Comparison of ENCODE assay signal across 17 cellular contexts in the genomic region with DNA sequence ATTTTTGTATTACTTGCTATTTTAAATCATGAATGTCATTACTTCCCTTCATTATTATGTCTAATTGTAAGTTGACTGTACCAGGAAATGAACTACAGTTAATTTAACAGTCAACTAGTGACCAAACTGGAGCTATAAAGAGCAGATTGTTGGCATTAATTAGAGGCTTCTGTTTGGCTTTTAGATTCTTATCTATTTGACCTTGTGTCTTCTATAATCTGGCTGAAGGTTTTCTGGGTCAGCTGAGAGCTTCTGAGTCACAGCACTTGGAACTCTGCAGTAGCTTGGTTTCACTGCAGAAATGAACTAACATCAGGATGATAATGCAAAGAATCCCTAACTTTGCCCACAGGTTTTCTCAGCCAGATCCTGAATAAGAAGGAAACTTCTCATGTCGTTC.
A peak's percentile ranks its signal among the peaks of the same experiment; 100 is the strongest.
DNase-seq lines count a peak whose midpoint lies in the region; ATAC-seq and TF ChIP-seq lines count a peak whose summit lies in the region.
"Had no signal": no experiment of that assay in that cellular context is flagged by ENCODE, and none has a peak within 500 bp of the region (broad histone marks: within the 10 kb centered on the region; RNA-seq: fewer than 3 reads in every experiment).

No MANE protein-coding gene starts in this region.

- ATAC-seq in WTC11 (no peak), GM21423 (IDR thresholded peaks at IDR 0.05; ENCODE audit: unreplicated experiment) (no peak)
- ATAC-seq: left lung, natural killer cell had no signal

- intact Hi-C loops in mammary epithelial cell (cut with micrococcal nuclease), result no loop called here

- H3K4me2 ChIP-seq in mammary epithelial cell (ENCODE audit: insufficient read depth, low read depth, low read length), result no peak overlapping the region
- H3K4me2 ChIP-seq in trophoblast cell (ENCODE audit: low read length), result peak overlapping the region; percentile 16

- no peak overlapping the region for H4K12ac ChIP-seq in trophoblast cell (ENCODE audit: low read depth, low read length)

- CTCF ChIA-PET in mammary epithelial cell (lab: Charles Lee; ENCODE audit: low non-redundant PET) (no interaction called here), WTC11 (lab: Charles Lee) (no interaction called here)

- BruUV-seq in mammary epithelial cell (replicated peaks; lab: Mats Ljungman, UMichigan), result no TSS peak

- H3K79me2 ChIP-seq in mammary epithelial cell (ENCODE audit: insufficient read depth, low read length) (no peaks in the 10 kb centered on the region), trophoblast cell (ENCODE audit: control insufficient read depth, insufficient read depth, low read length, poor library complexity) (no peaks in the 10 kb centered on the region)

- H2BK5ac ChIP-seq in trophoblast cell (ENCODE audit: low read depth, low read length, poor library complexity), result no peak overlapping the region

- DNase-seq in EL, result peak; percentile 37
- peak; percentile 77 for DNase-seq in M059J (ENCODE audit: low read depth)
- peak; percentile 30 for DNase-seq in mammary epithelial cell
- DNase-seq in trophoblast cell, result no peak
- DNase-seq in WTC11 (ENCODE audit: low spot score), result no peak
- DNase-seq in NCI-H1694 (lab: John Stamatoyannopoulos, UW), result no peak
- DNase-seq: activated CD4-positive, alpha-beta T cell treated with anti-CD3 and anti-CD28 coated beads, Interleukin-2, amount 10 ng/mL, durations not matched to agents 24 days and 14 days; activated naive CD8-positive, alpha-beta T cell treated with anti-CD3 and anti-CD28 coated beads, Interleukin-2, amount 10 ng/mL, durations not matched to agents 7 days and 5 days; CD4-positive, CD25-positive, alpha-beta regulatory T cell; cortex of kidney; H7; KBM-7; left lung; natural killer cell; NCI-H2029 treated with DMSO at 0.1 percent for 48 hours; testis had no signal

- H3K4me3 Mint-ChIP-seq in WTC11, result no peak overlapping the region
- H3K4me3 Mint-ChIP-seq: activated CD4-positive, alpha-beta T cell treated with anti-CD3 and anti-CD28 coated beads, Interleukin-2, amount 10 ng/mL, durations not matched to agents 24 days and 14 days; activated naive CD8-positive, alpha-beta T cell treated with anti-CD3 and anti-CD28 coated beads, Interleukin-2, amount 10 ng/mL, durations not matched to agents 7 days and 5 days; CD4-positive, CD25-positive, alpha-beta regulatory T cell; natural killer cell had no signal

- H2BK12ac ChIP-seq in trophoblast cell (ENCODE audit: low read length), result no peak overlapping the region

- no peak overlapping the region for H3K4me3 ChIP-seq in mammary epithelial cell (replicated peaks in 1 of 3; ENCODE audit: insufficient read depth in 1 of 3, low read depth in 2 of 3, low read length in 3 of 3)
- no peak overlapping the region for H3K4me3 ChIP-seq in trophoblast cell (ENCODE audit: low read depth, low read length)
- H3K4me3 ChIP-seq: left lung, testis had no signal

- no peak overlapping the region for H3K23ac ChIP-seq in trophoblast cell (ENCODE audit: low read length)

- H3K9ac ChIP-seq in mammary epithelial cell (ENCODE audit: insufficient read depth, low read length), result no peak overlapping the region
- no peak overlapping the region for H3K9ac ChIP-seq in trophoblast cell (ENCODE audit: low read length)

- H3K4me1 ChIP-seq in mammary epithelial cell (ENCODE audit: insufficient read depth, low read length) (no peaks in the 10 kb centered on the region), trophoblast cell (ENCODE audit: control insufficient read depth in 1 of 2, insufficient read depth in 2 of 2, low read length in 2 of 2) (peaks cover 10 to 18% of the 10 kb centered on the region in 2 experiments)
- H3K4me1 ChIP-seq: left lung, testis had no signal

- 11% methylated on average over 1 of the region's 1 CpG for WGBS in mammary epithelial cell (ENCODE audit: low coverage, missing lambda C conversion rate)
- no CpG with 5 or more reads among the region's 1 CpG for WGBS in trophoblast cell (ENCODE audit: extremely low coverage, insufficient coverage, insufficient read length)

- no peak overlapping the region for H3K27ac Mint-ChIP-seq in WTC11
- H3K27ac Mint-ChIP-seq: activated CD4-positive, alpha-beta T cell treated with anti-CD3 and anti-CD28 coated beads, Interleukin-2, amount 10 ng/mL, durations not matched to agents 24 days and 14 days; activated naive CD8-positive, alpha-beta T cell treated with anti-CD3 and anti-CD28 coated beads, Interleukin-2, amount 10 ng/mL, durations not matched to agents 7 days and 5 days; natural killer cell had no signal

- no peak overlapping the region for H2AK5ac ChIP-seq in trophoblast cell (ENCODE audit: low read length)

- TF ChIP-seq CTCF in mammary epithelial cell (conservative IDR thresholded peaks at IDR 0.05 in 1 of 2, IDR thresholded peaks at IDR 0.05 in 1 of 2; ENCODE audit: extremely low read depth in 1 of 2, insufficient read depth in 1 of 2, low read depth in 1 of 2, low read length in 2 of 2) (no peak), WTC11 (IDR thresholded peaks at IDR 0.05) (no peak)

- H3K27ac ChIP-seq in mammary epithelial cell (ENCODE audit: insufficient read depth, low read depth, low read length), result no peak overlapping the region
- peak overlapping the region; percentile 81 for H3K27ac ChIP-seq in trophoblast cell (ENCODE audit: low read depth, low read length)
- H3K27ac ChIP-seq: left lung, testis had no signal

- H4K20me1 ChIP-seq in mammary epithelial cell (ENCODE audit: insufficient read depth, low read length), result no peaks in the 10 kb centered on the region

- H3K79me1 ChIP-seq in trophoblast cell (ENCODE audit: low read length), result peaks cover 14% of the 10 kb centered on the region

- no peaks in the 10 kb centered on the region for H3K36me3 Mint-ChIP-seq in WTC11
- H3K36me3 Mint-ChIP-seq: activated naive CD8-positive, alpha-beta T cell treated with anti-CD3 and anti-CD28 coated beads, Interleukin-2, amount 10 ng/mL, durations not matched to agents 7 days and 5 days; natural killer cell had no signal

- no peak overlapping the region for H2BK120ac ChIP-seq in trophoblast cell (ENCODE audit: insufficient read depth, low read length, poor library complexity)

- no peaks in the 10 kb centered on the region for H3K27me3 Mint-ChIP-seq in WTC11 (ENCODE audit: low read depth)
- H3K27me3 Mint-ChIP-seq: CD4-positive, CD25-positive, alpha-beta regulatory T cell had no signal

- H3K9me3 ChIP-seq in mammary epithelial cell (replicated peaks; ENCODE audit: insufficient read depth, low read length) (no peaks in the 10 kb centered on the region), trophoblast cell (ENCODE audit: insufficient read depth, low read depth, low read length) (no peaks in the 10 kb centered on the region)
- H3K9me3 ChIP-seq: left lung, testis had no signal

- H3K4me1 Mint-ChIP-seq in WTC11, result peaks cover 13% of the 10 kb centered on the region

- H4K91ac ChIP-seq in trophoblast cell (ENCODE audit: low read depth, low read length), result no peak overlapping the region

- H2AFZ ChIP-seq in mammary epithelial cell (ENCODE audit: low read depth, low read length) (no peak overlapping the region), trophoblast cell (ENCODE audit: insufficient read depth, low read length, poor library complexity) (no peak overlapping the region)

- H3K36me3 ChIP-seq in mammary epithelial cell (ENCODE audit: insufficient read depth, low read length) (no peaks in the 10 kb centered on the region), trophoblast cell (ENCODE audit: control insufficient read depth in 1 of 2, insufficient read depth in 2 of 2, low read length in 2 of 2) (no peaks in the 10 kb centered on the region)
- H3K36me3 ChIP-seq: left lung had no signal

- in situ Hi-C loops in mammary epithelial cell (cut with MboI; ENCODE audit: low sequenced_read_pairs in 2 of 2), result no loop called here

- dilution Hi-C loops in mammary epithelial cell (cut with HindIII; ENCODE audit: low sequenced_read_pairs), result no loop called here

- no peaks in the 10 kb centered on the region for H3K9me3 Mint-ChIP-seq in WTC11
- H3K9me3 Mint-ChIP-seq: activated CD4-positive, alpha-beta T cell treated with anti-CD3 and anti-CD28 coated beads, Interleukin-2, amount 10 ng/mL, durations not matched to agents 24 days and 14 days; activated naive CD8-positive, alpha-beta T cell treated with anti-CD3 and anti-CD28 coated beads, Interleukin-2, amount 10 ng/mL, durations not matched to agents 7 days and 5 days; CD4-positive, CD25-positive, alpha-beta regulatory T cell; natural killer cell had no signal

- no peak overlapping the region for H3K4ac ChIP-seq in trophoblast cell (ENCODE audit: low read depth, low read length)

- H4K8ac ChIP-seq in trophoblast cell (ENCODE audit: low read depth, low read length), result no peak overlapping the region

- H3K14ac ChIP-seq in trophoblast cell (ENCODE audit: low read length), result no peak overlapping the region

- no peak overlapping the region for H3K18ac ChIP-seq in trophoblast cell (ENCODE audit: low read length)

- POLR2A ChIA-PET in WTC11 (lab: Charles Lee), result no interaction called here

- H3K27me3 ChIP-seq in mammary epithelial cell (ENCODE audit: insufficient read depth, low read length), result no peaks in the 10 kb centered on the region
- H3K27me3 ChIP-seq in trophoblast cell (ENCODE audit: insufficient read depth, low read length), result no peaks in the 10 kb centered on the region
- H3K27me3 ChIP-seq: left lung, testis had no signal

TF ChIP-seq in WTC11, 78 proteins besides CTCF, POLR2A, EP300 and RAD21 (continues in another document):
- TF ChIP-seq OVOL2 (CRISPR knock-in tag; IDR thresholded peaks at IDR 0.05; ENCODE audit: borderline replicate concordance) (no peak), ETV6 (CRISPR knock-in tag; IDR thresholded peaks at IDR 0.05) (no peak), ZNF263 (CRISPR knock-in tag; IDR thresholded peaks at IDR 0.05; ENCODE audit: low read depth) (no peak), RELA (CRISPR knock-in tag; IDR thresholded peaks at IDR 0.05; ENCODE audit: borderline replicate concordance) (no peak), CBFB (CRISPR knock-in tag; IDR thresholded peaks at IDR 0.05; ENCODE audit: low read depth) (no peak), GTF2I (CRISPR knock-in tag; conservative IDR thresholded peaks at IDR 0.05) (no peak)
- TF ChIP-seq, protein P1, sequence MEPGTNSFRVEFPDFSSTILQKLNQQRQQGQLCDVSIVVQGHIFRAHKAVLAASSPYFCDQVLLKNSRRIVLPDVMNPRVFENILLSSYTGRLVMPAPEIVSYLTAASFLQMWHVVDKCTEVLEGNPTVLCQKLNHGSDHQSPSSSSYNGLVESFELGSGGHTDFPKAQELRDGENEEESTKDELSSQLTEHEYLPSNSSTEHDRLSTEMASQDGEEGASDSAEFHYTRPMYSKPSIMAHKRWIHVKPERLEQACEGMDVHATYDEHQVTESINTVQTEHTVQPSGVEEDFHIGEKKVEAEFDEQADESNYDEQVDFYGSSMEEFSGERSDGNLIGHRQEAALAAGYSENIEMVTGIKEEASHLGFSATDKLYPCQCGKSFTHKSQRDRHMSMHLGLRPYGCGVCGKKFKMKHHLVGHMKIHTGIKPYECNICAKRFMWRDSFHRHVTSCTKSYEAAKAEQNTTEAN (CRISPR knock-in tag; IDR thresholded peaks at IDR 0.05), result no peak

Comparison
In these comparisons a context has a peak if more than half of its experiments do, and no peak if none do; other contexts are left out.
1. DNase-seq: peak in EL (single experiment), M059J (single experiment) and mammary epithelial cell (single experiment); none in trophoblast cell (0 of 2), WTC11 (single experiment) and NCI-H1694 (single experiment).